ENCODE assay signal across 22 cellular contexts in the genomic region with DNA sequence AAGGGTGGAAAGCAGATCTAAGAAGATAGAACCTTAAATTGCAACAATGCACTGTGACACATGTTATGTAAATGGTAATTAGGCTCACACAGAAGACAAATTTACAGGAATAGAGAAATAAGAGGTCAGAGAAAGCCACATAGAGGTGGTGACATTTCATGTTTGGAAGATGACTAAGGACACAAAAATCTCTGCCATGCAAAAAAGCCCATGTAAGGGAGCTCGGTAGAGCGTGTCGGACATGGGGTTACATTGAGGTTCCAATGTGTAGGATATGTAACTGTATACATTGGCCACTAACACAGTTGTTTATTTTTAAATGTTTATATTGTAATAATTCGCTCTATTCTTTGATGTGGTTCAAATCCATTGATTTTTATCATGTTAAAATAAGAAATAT. TPM values are rescaled to one million over a fixed set of nuclear protein-coding genes. Genes with fewer than 3 reads are reported as not detected.
"Had no signal": no experiment of that assay in that cellular context is flagged by ENCODE, and none has a peak within 500 bp of the region (broad histone marks: within the 10 kb centered on the region; RNA-seq: fewer than 3 reads in every experiment).

No MANE protein-coding gene starts in this region.

- H3K4me1 Mint-ChIP-seq: activated B cell treated with CpG ODN at 0.5 μM for 24 hours; activated naive CD8-positive, alpha-beta T cell treated with anti-CD3 and anti-CD28 coated beads, Interleukin-2, amount 10 ng/mL, durations not matched to agents 7 days and 5 days; activated T-helper 17 cell treated with anti-CD3 and anti-CD28 coated beads, Interleukin-2, amount 50 U/mL, for 72 hours; central memory CD8-positive, alpha-beta T cell; nephron progenitor cell had no signal

- H3K27ac ChIP-seq: coronary artery, right atrium auricular region, tibial artery had no signal

- H3K27me3 Mint-ChIP-seq: activated B cell treated with CpG ODN at 0.5 μM for 24 hours; activated CD4-positive, alpha-beta memory T cell treated with anti-CD3 and anti-CD28 coated beads for 36 hours; activated naive CD8-positive, alpha-beta T cell treated with anti-CD3 and anti-CD28 coated beads, Interleukin-2, amount 10 ng/mL, durations not matched to agents 7 days and 5 days; activated T-helper 17 cell treated with anti-CD3 and anti-CD28 coated beads, Interleukin-2, amount 50 U/mL, for 72 hours; central memory CD8-positive, alpha-beta T cell had no signal

- ATAC-seq: activated T-helper 17 cell treated with anti-CD3 and anti-CD28 coated beads, Interleukin-2, amount 50 U/mL, for 72 hours; esophagus mucosa; left cardiac atrium; stimulated activated naive CD8-positive, alpha-beta T cell treated with anti-CD3 and anti-CD28 coated beads, Interleukin-15, Interleukin-2, amounts not matched to agents 100 U/mL and 50 U/mL, for 24 hours had no signal

- H3K4me1 ChIP-seq: right atrium auricular region, tibial artery had no signal

- H3K9me3 ChIP-seq: right atrium auricular region, tibial artery had no signal

- H3K4me3 ChIP-seq: coronary artery, right atrium auricular region, tibial artery had no signal

- H3K27ac Mint-ChIP-seq: activated B cell treated with CpG ODN at 0.5 μM for 24 hours; activated CD4-positive, alpha-beta memory T cell treated with anti-CD3 and anti-CD28 coated beads for 36 hours; activated naive CD8-positive, alpha-beta T cell treated with anti-CD3 and anti-CD28 coated beads, Interleukin-2, amount 10 ng/mL, durations not matched to agents 7 days and 5 days; activated T-helper 17 cell treated with anti-CD3 and anti-CD28 coated beads, Interleukin-2, amount 50 U/mL, for 72 hours; nephron progenitor cell had no signal

- H3K4me3 Mint-ChIP-seq: activated B cell treated with CpG ODN at 0.5 μM for 24 hours; activated CD4-positive, alpha-beta memory T cell treated with anti-CD3 and anti-CD28 coated beads for 36 hours; activated naive CD8-positive, alpha-beta T cell treated with anti-CD3 and anti-CD28 coated beads, Interleukin-2, amount 10 ng/mL, durations not matched to agents 7 days and 5 days; activated T-helper 17 cell treated with anti-CD3 and anti-CD28 coated beads, Interleukin-2, amount 50 U/mL, for 72 hours; central memory CD8-positive, alpha-beta T cell; nephron progenitor cell had no signal

- H3K27me3 ChIP-seq: right atrium auricular region, tibial artery had no signal

- DNase-seq: activated B cell treated with CpG ODN at 0.5 μM for 24 hours; activated CD4-positive, alpha-beta memory T cell treated with anti-CD3 and anti-CD28 coated beads for 36 hours; activated CD4-positive, alpha-beta T cell treated with anti-CD3 and anti-CD28 coated beads for 4 hours; activated naive CD4-positive, alpha-beta T cell; activated naive CD8-positive, alpha-beta T cell treated with anti-CD3 and anti-CD28 coated beads, Interleukin-2, amount 10 ng/mL, durations not matched to agents 7 days and 5 days; activated T-cell treated with anti-CD3 and anti-CD28 coated beads for 4 hours; effector CD8-positive, alpha-beta T cell; left cardiac atrium; nephron progenitor cell; nucleus accumbens; posterior cingulate gyrus; stimulated activated naive CD8-positive, alpha-beta T cell treated with anti-CD3 and anti-CD28 coated beads, Interleukin-15, Interleukin-2, amounts not matched to agents 100 U/mL and 50 U/mL, for 24 hours; substantia nigra; T-helper 2 cell; tibial artery had no signal

- H3K9me3 Mint-ChIP-seq: activated B cell treated with CpG ODN at 0.5 μM for 24 hours; activated CD4-positive, alpha-beta memory T cell treated with anti-CD3 and anti-CD28 coated beads for 36 hours; activated naive CD8-positive, alpha-beta T cell treated with anti-CD3 and anti-CD28 coated beads, Interleukin-2, amount 10 ng/mL, durations not matched to agents 7 days and 5 days; activated T-helper 17 cell treated with anti-CD3 and anti-CD28 coated beads, Interleukin-2, amount 50 U/mL, for 72 hours; central memory CD8-positive, alpha-beta T cell; nephron progenitor cell had no signal

RNA-seq across cellular contexts. Expression of a gene that starts 53.2 kb away (rescaled TPM):
- total RNA-seq: activated B cell treated with CpG ODN at 0.5 μM for 24 hours; activated CD4-positive, alpha-beta memory T cell treated with anti-CD3 and anti-CD28 coated beads for 36 hours; activated naive CD8-positive, alpha-beta T cell treated with anti-CD3 and anti-CD28 coated beads, Interleukin-2, amount 10 ng/mL, durations not matched to agents 7 days and 5 days; activated T-helper 17 cell treated with anti-CD3 and anti-CD28 coated beads, Interleukin-2, amount 50 U/mL, for 72 hours; esophagus mucosa; left cardiac atrium; lower leg skin; right atrium auricular region had no signal
- polyA plus RNA-seq: urinary bladder had no signal
